20 cellular contexts compared by ENCODE assay signal in the genomic region with DNA sequence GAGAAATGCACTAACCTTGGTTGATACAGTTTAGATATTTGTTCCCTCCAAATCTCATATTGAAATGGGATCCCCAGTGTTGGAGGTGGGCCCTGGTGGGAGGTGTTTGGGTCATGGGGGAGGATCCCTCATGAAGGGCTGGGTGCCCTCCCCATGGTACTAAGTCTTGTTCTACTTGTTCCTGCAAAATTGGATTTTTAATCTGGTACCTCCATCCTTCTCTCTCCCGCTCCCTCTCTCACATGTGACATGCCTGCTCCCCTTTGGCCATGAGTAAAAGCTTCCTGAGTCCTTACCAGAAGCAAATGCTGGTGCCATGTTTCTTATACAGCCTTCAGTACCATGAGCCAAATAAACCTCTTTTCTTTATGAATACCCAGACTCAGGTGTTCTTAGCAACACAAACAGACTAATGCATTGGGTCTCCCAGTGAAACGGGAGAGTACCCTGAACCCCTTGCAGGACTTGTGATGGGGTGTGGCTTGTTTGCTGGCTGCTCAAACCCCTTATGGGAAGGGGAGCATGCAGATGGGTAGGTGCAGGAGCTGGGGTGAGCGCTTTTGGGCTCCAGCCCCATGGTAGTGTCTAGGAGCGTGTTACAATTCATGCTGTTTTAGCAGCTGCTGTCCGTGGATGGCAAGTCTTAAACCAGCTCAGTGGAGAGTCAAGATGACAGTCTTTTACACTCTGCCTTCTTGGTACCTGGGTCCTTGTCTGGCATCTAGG. TPM values are rescaled to one million over a fixed set of nuclear protein-coding genes. Genes with fewer than 3 reads are reported as not detected.
A peak's percentile ranks its signal among the peaks of the same experiment; 100 is the strongest.
DNase-seq lines count a peak whose midpoint lies in the region; ATAC-seq and TF ChIP-seq lines count a peak whose summit lies in the region.
"Had no signal": no experiment of that assay in that cellular context is flagged by ENCODE, and none has a peak within 500 bp of the region (broad histone marks: within the 10 kb centered on the region; RNA-seq: fewer than 3 reads in every experiment).

No MANE protein-coding gene starts in this region.

- no peaks in the 10 kb centered on the region for H3K9me3 Mint-ChIP-seq in activated CD8-positive, alpha-beta T cell treated with anti-CD3 and anti-CD28 coated beads, Interleukin-2, amount 10 ng/mL, durations not matched to agents 7 days and 5 days (ENCODE audit: insufficient read depth)

- H3K36me3 Mint-ChIP-seq in activated CD8-positive, alpha-beta T cell treated with anti-CD3 and anti-CD28 coated beads, Interleukin-2, amount 10 ng/mL, durations not matched to agents 7 days and 5 days (ENCODE audit: low read depth), result no peaks in the 10 kb centered on the region
- H3K36me3 Mint-ChIP-seq: CD4-positive, CD25-positive, alpha-beta regulatory T cell had no signal

- peak; percentile 4 for DNase-seq in A172 (ENCODE audit: low spot score)
- peak; percentile 38 for DNase-seq in Karpas-422
- DNase-seq in fibroblast of villous mesenchyme (ENCODE audit: low read depth), result peak; percentile 2
- DNase-seq in pons (ENCODE audit: low spot score), result peak; percentile 3
- no peak for DNase-seq in breast epithelium (ENCODE audit: low spot score in 2 of 2)
- DNase-seq in activated CD8-positive, alpha-beta T cell treated with anti-CD3 and anti-CD28 coated beads, Interleukin-2, amount 10 ng/mL, durations not matched to agents 7 days and 5 days, result no peak
- DNase-seq: Caco-2; CD4-positive, CD25-positive, alpha-beta regulatory T cell; DMS153; EL; H7; KBM-7; NCI-H1436 treated with DMSO at 0.1 percent for 48 hours; NCI-H2081; NCI-H510A treated with DMSO at 0.1 percent for 48 hours; Peyer's patch; SIG-M5 had no signal

- TF ChIP-seq CTCF in fibroblast of villous mesenchyme (IDR thresholded peaks at IDR 0.05; ENCODE audit: insufficient read depth, low read depth, low read length) (no peak), breast epithelium (IDR thresholded peaks at IDR 0.05) (no peak)

- H3K4me2 ChIP-seq in Karpas-422 (ENCODE audit: low read depth, low read length, poor library complexity, severe bottlenecking), result no peak overlapping the region

- POLR2A ChIA-PET in activated CD8-positive, alpha-beta T cell treated with anti-CD3 and anti-CD28 coated beads, Interleukin-2, amount 10 ng/mL, durations not matched to agents 7 days and 5 days (lab: Charles Lee), result interaction anchor here (0.5 to 0.6 kb wide), 2 partner anchors 348 to 530 kb away, joined by 3 to 4 read pairs; no protein-coding TSS in a partner anchor

- H3K4me1 Mint-ChIP-seq in activated CD8-positive, alpha-beta T cell treated with anti-CD3 and anti-CD28 coated beads, Interleukin-2, amount 10 ng/mL, durations not matched to agents 7 days and 5 days (ENCODE audit: low read depth), result no peaks in the 10 kb centered on the region
- H3K4me1 Mint-ChIP-seq: CD4-positive, CD25-positive, alpha-beta regulatory T cell had no signal

- TF ChIP-seq POLR2A in breast epithelium (IDR thresholded peaks at IDR 0.05), result no peak

- H3K9me3 ChIP-seq in Karpas-422 (ENCODE audit: low read length) (no peaks in the 10 kb centered on the region), breast epithelium (peaks cover 5 to 6% of the 10 kb centered on the region in 2 donors)
- H3K9me3 ChIP-seq: Caco-2, Peyer's patch had no signal

- H3K4me3 Mint-ChIP-seq in activated CD8-positive, alpha-beta T cell treated with anti-CD3 and anti-CD28 coated beads, Interleukin-2, amount 10 ng/mL, durations not matched to agents 7 days and 5 days, result no peak overlapping the region
- H3K4me3 Mint-ChIP-seq: B cell; CD4-positive, CD25-positive, alpha-beta regulatory T cell had no signal

- H3K4me3 ChIP-seq in Karpas-422 (ENCODE audit: low read length), result no peak overlapping the region
- H3K4me3 ChIP-seq in fibroblast of villous mesenchyme (ENCODE audit: low read depth, low read length), result no peak overlapping the region
- no peak overlapping the region for H3K4me3 ChIP-seq in breast epithelium
- H3K4me3 ChIP-seq: Peyer's patch had no signal

- H3K27me3 Mint-ChIP-seq in activated CD8-positive, alpha-beta T cell treated with anti-CD3 and anti-CD28 coated beads, Interleukin-2, amount 10 ng/mL, durations not matched to agents 7 days and 5 days (ENCODE audit: low read depth), result peaks cover 32% of the 10 kb centered on the region

- no peaks in the 10 kb centered on the region for H4K20me1 ChIP-seq in Karpas-422 (ENCODE audit: insufficient read depth, low read depth, low read length)

- no peak for ATAC-seq in activated CD8-positive, alpha-beta T cell treated with anti-CD3 and anti-CD28 coated beads, Interleukin-2, amount 10 ng/mL, durations not matched to agents 7 days and 5 days
- ATAC-seq in HG03457 (IDR thresholded peaks at IDR 0.05; ENCODE audit: unreplicated experiment) (no peak), GM18868 (IDR thresholded peaks at IDR 0.05; ENCODE audit: unreplicated experiment) (no peak)

- CTCF ChIA-PET in activated CD8-positive, alpha-beta T cell treated with anti-CD3 and anti-CD28 coated beads, Interleukin-2, amount 10 ng/mL, durations not matched to agents 7 days and 5 days (lab: Charles Lee), result no interaction called here

- H3K36me3 ChIP-seq in Karpas-422 (ENCODE audit: insufficient read depth, low read length) (no peaks in the 10 kb centered on the region), breast epithelium (no peaks in the 10 kb centered on the region)
- H3K36me3 ChIP-seq: Peyer's patch had no signal

- H3K27me3 ChIP-seq in Karpas-422 (ENCODE audit: low read length) (no peaks in the 10 kb centered on the region), breast epithelium (no peaks in the 10 kb centered on the region)
- H3K27me3 ChIP-seq: Peyer's patch had no signal

- no peak overlapping the region for H3K27ac ChIP-seq in Karpas-422 (ENCODE audit: low read length)
- no peak overlapping the region for H3K27ac ChIP-seq in breast epithelium
- H3K27ac ChIP-seq: Peyer's patch had no signal

- no peak overlapping the region for H2AFZ ChIP-seq in Karpas-422 (ENCODE audit: low read length)

- H3K9me2 ChIP-seq in Karpas-422 (replicated peaks; ENCODE audit: insufficient read depth, low read length), result no peaks in the 10 kb centered on the region

- H3K27ac Mint-ChIP-seq in activated CD8-positive, alpha-beta T cell treated with anti-CD3 and anti-CD28 coated beads, Interleukin-2, amount 10 ng/mL, durations not matched to agents 7 days and 5 days, result no peak overlapping the region
- H3K27ac Mint-ChIP-seq: B cell; CD4-positive, CD25-positive, alpha-beta regulatory T cell had no signal

- H3K4me1 ChIP-seq in Karpas-422 (ENCODE audit: low read length) (peaks cover 10% of the 10 kb centered on the region), breast epithelium (no peaks in the 10 kb centered on the region)
- H3K4me1 ChIP-seq: Caco-2, Peyer's patch had no signal

- intact Hi-C loops in breast epithelium (cut with DNase I; ENCODE audit: low total_unique reads), result no loop called here

- H3K79me2 ChIP-seq in Karpas-422 (ENCODE audit: low read length), result no peaks in the 10 kb centered on the region

- no peak overlapping the region for H3K9ac ChIP-seq in Karpas-422 (ENCODE audit: low read length)

RNA-seq across cellular contexts. Expression of a gene that starts 27.2 kb away (rescaled TPM):
- total RNA-seq in A172 (2014; rRNA removed; shearing (Covaris generic)), result 3.2 and 6.1 TPM in 2 replicates
- 33.0 and 42.8 TPM in 2 replicates for total RNA-seq in Karpas-422 (2014; rRNA removed; shearing (Covaris generic); ENCODE audit: low replicate concordance)
- total RNA-seq in fibroblast of villous mesenchyme (3.0 and 4.5 TPM in 2 replicates), breast epithelium (10 to 100 TPM; 14.0 to 17.7 (median 15.2) TPM)
- total RNA-seq in activated CD8-positive, alpha-beta T cell treated with anti-CD3 and anti-CD28 coated beads, Interleukin-2, amount 10 ng/mL, durations not matched to agents 7 days and 5 days, result 10 to 100 TPM; 29.8 to 32.0 TPM

RNA-seq across cellular contexts. Expression of a gene that starts 45.5 kb away (rescaled TPM):
- total RNA-seq in A172 (2014; rRNA removed; shearing (Covaris generic)), result 17.2 and 19.2 TPM in 2 replicates
- 57.3 and 84.2 TPM in 2 replicates for total RNA-seq in Karpas-422 (2014; rRNA removed; shearing (Covaris generic); ENCODE audit: low replicate concordance)
- total RNA-seq in fibroblast of villous mesenchyme (27.7 and 28.9 TPM in 2 replicates), breast epithelium (10 to 100 TPM; 37.0 to 64.7 (median 44.6) TPM)
- total RNA-seq in activated CD8-positive, alpha-beta T cell treated with anti-CD3 and anti-CD28 coated beads, Interleukin-2, amount 10 ng/mL, durations not matched to agents 7 days and 5 days, result 10 to 100 TPM; 60.5 to 63.3 TPM

Comparison
In these comparisons a context has a peak if more than half of its experiments do, and no peak if none do; other contexts are left out.
1. DNase-seq: peak in A172 (single experiment), Karpas-422 (single experiment), fibroblast of villous mesenchyme (single experiment) and pons (single experiment); none in breast epithelium (0 of 2) and activated CD8-positive, alpha-beta T cell treated with anti-CD3 and anti-CD28 coated beads, Interleukin-2, amount 10 ng/mL, durations not matched to agents 7 days and 5 days (single experiment).